ENCODE assay signal across 8 cellular contexts in genomic region chr15:24772709-24773373, GRCh38.
DNase-seq lines count a peak whose midpoint lies in the region; ATAC-seq, FAIRE-seq and TF ChIP-seq lines count a peak whose summit lies in the region.

No MANE protein-coding gene starts in this region.

- 96% methylated on average over 47 of the region's 47 CpGs; no CpG with 5 or more reads in 1 of the 2 experiments for WGBS in H1 (ENCODE audit: extremely low coverage in 1 of 2, insufficient coverage in 1 of 2, insufficient read length in 1 of 2, insufficient replicate concordance in 2 of 2, low coverage in 1 of 2, low lambda C conversion rate in 2 of 2, missing lambda C conversion rate in 1 of 2), 2 experiments
- 34% methylated on average over 47 of the region's 47 CpGs for WGBS in lung, 2 donors

- H3K4me3 ChIP-seq in H1 (ENCODE audit: extremely low read depth in 1 of 4, insufficient read depth in 2 of 4, low read depth in 3 of 4, low read length in 4 of 4) (peak overlapping the region in 1 of 4 experiments; percentile 44; a peak in 2 of 8 replicates), lung (peak overlapping the region; percentile 25)

- TF ChIP-seq POLR2A in H1 (IDR thresholded peaks at IDR 0.05; ENCODE audit: control extremely low read depth in 1 of 2, low read depth in 2 of 2, low read length in 2 of 2) = no peak

- H3K36me3 ChIP-seq in H1 (ENCODE audit: control insufficient read depth in 2 of 4, insufficient read depth in 4 of 4, low read length in 3 of 4) (no peaks in the 10 kb centered on the region), lung (ENCODE audit: control insufficient read depth in 2 of 2, insufficient read depth in 2 of 2, low read length in 2 of 2) (no peaks in the 10 kb centered on the region)

- peak overlapping the region in 1 of 2 experiments; percentile 64; a peak in 2 of 4 replicates for H3K4me2 ChIP-seq in H1 (ENCODE audit: insufficient read depth in 1 of 2, low read depth in 2 of 2, low read length in 2 of 2)

- H3K14ac ChIP-seq in H1 (ENCODE audit: insufficient read length) = no peak overlapping the region

- H2BK5ac ChIP-seq in H1 (ENCODE audit: low read depth, low read length) = peak overlapping the region; percentile 41; the same call in 1 of the 2 replicates

- no peak overlapping the region for H3K27ac ChIP-seq in H1 (ENCODE audit: low read depth, low read length)
- peak overlapping the region in 1 of 2 donors; percentile 38 for H3K27ac ChIP-seq in lung (ENCODE audit: low read depth in 1 of 2, low read length in 1 of 2)

- H2BK12ac ChIP-seq in H1 (ENCODE audit: low read depth, low read length) = 0 out of 2 replicates have a peak overlapping the region, but pooled peaks have one; percentile 20

- H3K27me3 ChIP-seq in H1 (replicated peaks in 1 of 4; ENCODE audit: control insufficient read depth in 3 of 4, extremely low read depth in 1 of 4, insufficient read depth in 3 of 4, low read length in 3 of 4) (no peaks in the 10 kb centered on the region), lung (ENCODE audit: control insufficient read depth, insufficient read depth) (no peaks in the 10 kb centered on the region)

- no peaks in the 10 kb centered on the region for H3K27me3 Mint-ChIP-seq in activated CD8-positive, alpha-beta memory T cell treated with anti-CD3 and anti-CD28 coated beads, Interleukin-2, amount 10 ng/mL, durations not matched to agents 7 days and 5 days

- H3K79me1 ChIP-seq in H1 (ENCODE audit: low read depth, low read length) = no peaks in the 10 kb centered on the region

- H3K23me2 ChIP-seq in H1 (ENCODE audit: low read depth, low read length) = no peaks in the 10 kb centered on the region; the same call in 1 of the 2 replicates

- no peak overlapping the region for H3K18ac ChIP-seq in H1 (ENCODE audit: extremely low read depth, low read length)

- peak overlapping the region in 1 of 4 experiments; percentile 15; a peak in 1 of 7 replicates for H3K9ac ChIP-seq in H1 (replicated peaks in 1 of 4; ENCODE audit: extremely low read depth in 1 of 4, low read depth in 3 of 4, low read length in 3 of 4)

- H3K9me3 Mint-ChIP-seq in activated CD8-positive, alpha-beta memory T cell treated with anti-CD3 and anti-CD28 coated beads, Interleukin-2, amount 10 ng/mL, durations not matched to agents 7 days and 5 days (ENCODE audit: low read depth) = peaks cover 18% of the 10 kb centered on the region

- peak overlapping the region; percentile 66 for H2AFZ ChIP-seq in H1 (ENCODE audit: low read length)

- no peaks in the 10 kb centered on the region for H4K20me1 ChIP-seq in H1 (replicated peaks in 1 of 2; ENCODE audit: control insufficient read depth in 1 of 2, insufficient read depth in 2 of 2, low read length in 2 of 2)

- peaks cover 0 to 3% (median 0%) of the 10 kb centered on the region in 4 experiments; a peak in 1 of 7 replicates for H3K4me1 ChIP-seq in H1 (replicated peaks in 1 of 4; ENCODE audit: control insufficient read depth in 3 of 4, insufficient read depth in 4 of 4, low read length in 3 of 4)
- H3K4me1 ChIP-seq in lung (ENCODE audit: control insufficient read depth in 2 of 2, insufficient read depth in 2 of 2, low read length in 2 of 2) = no peaks in the 10 kb centered on the region

- peak overlapping the region; percentile 39 for H3K4ac ChIP-seq in H1 (replicated peaks; ENCODE audit: insufficient read length, low read depth, low read length)

- H3K79me2 ChIP-seq in H1 (ENCODE audit: control insufficient read depth in 1 of 2, insufficient read depth in 2 of 2, low read length in 2 of 2) = no peaks in the 10 kb centered on the region

- H3K4me3 Mint-ChIP-seq in activated CD8-positive, alpha-beta memory T cell treated with anti-CD3 and anti-CD28 coated beads, Interleukin-2, amount 10 ng/mL, durations not matched to agents 7 days and 5 days = peak overlapping the region; percentile 64

- H2BK15ac ChIP-seq in H1 (ENCODE audit: low read length) = no peak overlapping the region

- H3K9me3 ChIP-seq in H1 (ENCODE audit: insufficient read depth in 2 of 2, low read depth in 1 of 2, low read length in 1 of 2) (peaks cover 0 to 15% of the 10 kb centered on the region in 2 experiments; a peak in 2 of 4 replicates), lung (ENCODE audit: control insufficient read depth in 2 of 2, insufficient read depth in 1 of 2, low read length in 1 of 2) (peaks cover under 1 to 21% of the 10 kb centered on the region in 2 donors)

- no peak for TF ChIP-seq CTCF in H1 (IDR thresholded peaks at IDR 0.05; ENCODE audit: control extremely low read depth in 1 of 3, insufficient read depth in 1 of 3, low read depth in 1 of 3, low read length in 3 of 3)
- no peak for TF ChIP-seq CTCF in lung (IDR thresholded peaks at IDR 0.05; ENCODE audit: control extremely low read depth, extremely low read depth)

- peak overlapping the region; percentile 92 for H2BK120ac ChIP-seq in H1 (replicated peaks; ENCODE audit: low read depth, low read length)

- POLR2A ChIA-PET in H1 (lab: Charles Lee; ENCODE audit: partially characterized antibody) = interaction anchor here (0.7 to 1.6 kb wide), 9 partner anchors 12 to 185 kb away, joined by 3 to 5 read pairs (median 3); no protein-coding TSS in a partner anchor

- H3K4me1 Mint-ChIP-seq in activated CD8-positive, alpha-beta memory T cell treated with anti-CD3 and anti-CD28 coated beads, Interleukin-2, amount 10 ng/mL, durations not matched to agents 7 days and 5 days = peaks cover 3% of the 10 kb centered on the region

- peaks cover 6% of the 10 kb centered on the region for H3K36me3 Mint-ChIP-seq in activated CD8-positive, alpha-beta memory T cell treated with anti-CD3 and anti-CD28 coated beads, Interleukin-2, amount 10 ng/mL, durations not matched to agents 7 days and 5 days

- no peak overlapping the region for H2BK20ac ChIP-seq in H1 (ENCODE audit: low read length)

- H3K56ac ChIP-seq in H1 (replicated peaks; ENCODE audit: insufficient read length, low read depth, low read length) = peak overlapping the region; percentile 34

- H3K23ac ChIP-seq in H1 (ENCODE audit: insufficient read length) = no peak overlapping the region

- peak overlapping the region; percentile 77 for H4K91ac ChIP-seq in H1 (replicated peaks; ENCODE audit: insufficient read length, low read length)

- TF ChIP-seq RAD21 in H1 (IDR thresholded peaks at IDR 0.05 in 1 of 2, conservative IDR thresholded peaks at IDR 0.05 in 1 of 2; ENCODE audit: low read depth in 2 of 2, low read length in 2 of 2) = no peak

- DNase-seq in AG20443 (ENCODE audit: low spot score) (peak; percentile 93), NCI-H128 (lab: John Stamatoyannopoulos, UW; ENCODE audit: unreplicated experiment) (peak; percentile 68), H1 (ENCODE audit: low read depth in 1 of 2, low spot score in 2 of 2) (peak; percentile 73 to 79), lung (ENCODE audit: low spot score) (peak; percentile 65), RPMI8226 (no peak)
- DNase-seq in activated CD8-positive, alpha-beta memory T cell treated with anti-CD3 and anti-CD28 coated beads, Interleukin-2, amount 10 ng/mL, durations not matched to agents 7 days and 5 days = peak; percentile 81
- peak; percentile 13 to 63 (median 49) for DNase-seq in stimulated activated CD4-positive, alpha-beta T cell treated with anti-CD3 and anti-CD28 coated beads, TNF-alpha, amount 100 ng/mL, for 24 hours (ENCODE audit: low read depth in 3 of 3)

- H4K8ac ChIP-seq in H1 (ENCODE audit: extremely low read depth, insufficient read depth, low read length) = peak overlapping the region; percentile 31; the same call in 1 of the 2 replicates

- CTCF ChIA-PET in activated CD8-positive, alpha-beta memory T cell treated with anti-CD3 and anti-CD28 coated beads, Interleukin-2, amount 10 ng/mL, durations not matched to agents 7 days and 5 days (lab: Charles Lee) = no interaction called here
- CTCF ChIA-PET in H1 (lab: Charles Lee; ENCODE audit: partially characterized antibody) = interaction anchor here (1.0 kb wide), 1 partner anchor 368 kb away, joined by 3 read pairs; no protein-coding TSS in a partner anchor

- ATAC-seq in activated CD8-positive, alpha-beta memory T cell treated with anti-CD3 and anti-CD28 coated beads, Interleukin-2, amount 10 ng/mL, durations not matched to agents 7 days and 5 days = peak; percentile 86
- ATAC-seq in lung (ENCODE audit: insufficient read depth, low FRiP score) (peak; percentile 81), GM21786 (IDR thresholded peaks at IDR 0.05; ENCODE audit: unreplicated experiment) (no peak)

- peak overlapping the region; percentile 87 for H3K27ac Mint-ChIP-seq in activated CD8-positive, alpha-beta memory T cell treated with anti-CD3 and anti-CD28 coated beads, Interleukin-2, amount 10 ng/mL, durations not matched to agents 7 days and 5 days

- no peak overlapping the region for H2AK5ac ChIP-seq in H1 (ENCODE audit: low read depth, low read length)

- no peak for TF ChIP-seq EP300 in H1 (IDR thresholded peaks at IDR 0.05; ENCODE audit: borderline replicate concordance in 1 of 2, low read depth in 2 of 2, low read length in 2 of 2)

- no peak for FAIRE-seq in H1 (lab: Jason Lieb, UNC)

- H4K5ac ChIP-seq in H1 (ENCODE audit: insufficient read length, low read depth, low read length) = peak overlapping the region; percentile 33

TF ChIP-seq in H1, 55 proteins besides CTCF, POLR2A, EP300 and RAD21:
- no peak for TF ChIP-seq SP2 (IDR thresholded peaks at IDR 0.05; ENCODE audit: low read length)
- no peak for TF ChIP-seq HDAC2 (IDR thresholded peaks at IDR 0.05; ENCODE audit: borderline replicate concordance in 1 of 2, low read depth in 2 of 2, low read length in 2 of 2)
